In the genomic region with DNA sequence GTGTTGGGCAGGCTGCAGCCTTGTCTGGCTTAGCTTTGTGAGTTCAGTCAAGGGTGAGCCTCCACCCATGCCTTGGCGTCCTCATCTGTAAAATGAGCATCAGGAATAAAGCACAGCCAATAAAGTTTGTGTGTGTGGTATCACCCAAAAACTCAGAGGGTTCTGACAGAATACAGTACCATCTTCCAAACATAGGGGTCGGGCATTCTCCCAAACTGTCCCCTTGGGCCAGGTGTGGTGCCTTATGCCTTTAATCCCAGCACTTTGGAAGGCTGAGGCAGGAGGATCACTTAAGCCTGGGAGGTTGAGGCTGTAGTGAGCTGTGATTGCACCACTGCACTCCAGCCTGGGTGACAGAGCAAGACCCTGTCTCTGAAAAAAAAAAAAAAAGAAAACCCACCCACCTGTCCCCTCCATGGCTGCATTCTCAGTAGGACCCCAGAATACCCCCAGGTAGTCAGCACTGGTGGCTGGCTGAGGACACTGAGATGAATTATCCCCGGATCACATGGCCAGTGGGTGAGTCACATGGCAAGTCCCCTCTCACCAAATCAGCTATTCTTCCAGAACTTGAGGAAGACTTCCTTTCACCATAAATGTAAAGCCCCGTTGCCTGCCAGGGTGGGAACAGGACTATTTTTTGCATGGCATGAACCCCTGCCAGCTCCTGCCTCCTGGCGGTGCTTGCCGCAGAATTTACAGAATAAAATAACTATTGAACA, we compare ENCODE assay signal across 16 cellular contexts. TPM values are rescaled to one million over a fixed set of nuclear protein-coding genes. Genes with fewer than 3 reads are reported as not detected.
DNase-seq lines count a peak whose midpoint lies in the region; FAIRE-seq and TF ChIP-seq lines count a peak whose summit lies in the region.
"Had no signal": no experiment of that assay in that cellular context is flagged by ENCODE, and none has a peak within 500 bp of the region (broad histone marks: within the 10 kb centered on the region; RNA-seq: fewer than 3 reads in every experiment).

No MANE protein-coding gene starts in this region.

- no peak for FAIRE-seq in astrocyte (lab: Jason Lieb, UNC)
- FAIRE-seq: GM12891, keratinocyte had no signal

- no peak overlapping the region for H3K23ac ChIP-seq in H9 (ENCODE audit: insufficient read length, low read depth, low read length)

- H3K4ac ChIP-seq in H9 (ENCODE audit: low read depth, low read length): no peak overlapping the region

- H3T11ph ChIP-seq in H9 (ENCODE audit: low read length): no peak overlapping the region

- no peaks in the 10 kb centered on the region for H3K79me1 ChIP-seq in H9 (ENCODE audit: insufficient read depth, low read depth, low read length, poor library complexity, severe bottlenecking)

- H3K4me2 ChIP-seq in H9 (ENCODE audit: insufficient read depth, insufficient read length, low read length) (no peak overlapping the region), astrocyte (ENCODE audit: low read length) (no peak overlapping the region), neural progenitor cell (peak overlapping the region; percentile 40)

- no peak overlapping the region for H3K56ac ChIP-seq in H9 (ENCODE audit: insufficient read length, low read depth, low read length)

- H3K4me1 Mint-ChIP-seq in T-helper 1 cell treated with Interleukin-12 subunit alpha and Interleukin-12 subunit beta and Interleukin-4 antibody, amounts not matched to agents 30 μg/mL and 1 μg/mL, for 36 hours (ENCODE audit: low read depth): peaks cover 39% of the 10 kb centered on the region
- peaks cover 13 to 17% of the 10 kb centered on the region in 2 experiments for H3K4me1 Mint-ChIP-seq in H9
- H3K4me1 Mint-ChIP-seq in astrocyte (ENCODE audit: low read depth, unreplicated experiment): peaks cover 2% of the 10 kb centered on the region
- H3K4me1 Mint-ChIP-seq in neural progenitor cell: peaks cover 27% of the 10 kb centered on the region

- H3K4me3 Mint-ChIP-seq in T-helper 1 cell treated with Interleukin-12 subunit alpha and Interleukin-12 subunit beta and Interleukin-4 antibody, amounts not matched to agents 30 μg/mL and 1 μg/mL, for 36 hours: peak overlapping the region; percentile 71
- no peak overlapping the region for H3K4me3 Mint-ChIP-seq in H9
- no peak overlapping the region for H3K4me3 Mint-ChIP-seq in astrocyte (ENCODE audit: unreplicated experiment)
- peak overlapping the region; percentile 38 for H3K4me3 Mint-ChIP-seq in neural progenitor cell

- H3K27me3 ChIP-seq in H9 (ENCODE audit: insufficient read depth, low read length): no peaks in the 10 kb centered on the region
- no peaks in the 10 kb centered on the region for H3K27me3 ChIP-seq in astrocyte (ENCODE audit: insufficient read depth, low read length)
- no peaks in the 10 kb centered on the region for H3K27me3 ChIP-seq in neural progenitor cell
- no peaks in the 10 kb centered on the region for H3K27me3 ChIP-seq in adrenal gland

- H3K4me1 ChIP-seq in H9 (ENCODE audit: insufficient read depth, low read length) (no peaks in the 10 kb centered on the region), astrocyte (ENCODE audit: insufficient read depth, low read length) (peaks cover 4% of the 10 kb centered on the region), neural progenitor cell (peaks cover 7% of the 10 kb centered on the region), adrenal gland (replicated peaks in 1 of 2) (no peaks in the 10 kb centered on the region)
- H3K4me1 ChIP-seq: gastroesophageal sphincter had no signal

- H3F3A ChIP-seq in neural progenitor cell (ENCODE audit: low read depth): peaks cover 21% of the 10 kb centered on the region

- no peak overlapping the region for H4K8ac ChIP-seq in H9 (replicated peaks; ENCODE audit: insufficient read length, low read depth, low read length)

- H3K9me3 ChIP-seq in H9 (ENCODE audit: control insufficient read depth, low read depth, low read length): no peaks in the 10 kb centered on the region
- no peaks in the 10 kb centered on the region for H3K9me3 ChIP-seq in astrocyte (ENCODE audit: insufficient read depth, low read depth, low read length)
- H3K9me3 ChIP-seq in neural progenitor cell (ENCODE audit: low read depth): no peaks in the 10 kb centered on the region
- no peaks in the 10 kb centered on the region for H3K9me3 ChIP-seq in adrenal gland (replicated peaks in 1 of 3)
- H3K9me3 ChIP-seq: gastroesophageal sphincter had no signal

- H4K20me1 ChIP-seq in H9 (ENCODE audit: control insufficient read depth, insufficient read depth, insufficient read length) (no peaks in the 10 kb centered on the region), astrocyte (ENCODE audit: insufficient read depth, low read length) (no peaks in the 10 kb centered on the region), neural progenitor cell (ENCODE audit: low read depth) (no peaks in the 10 kb centered on the region)

- H4K91ac ChIP-seq in H9 (ENCODE audit: insufficient read length, low read depth, low read length): no peak overlapping the region

- DNase-seq in T-helper 1 cell (no peak), H9 (no peak), astrocyte (ENCODE audit: low read depth) (no peak), neural progenitor cell (ENCODE audit: low spot score) (no peak), adrenal gland (no peak), SK-N-DZ (ENCODE audit: low spot score) (no peak)
- no peak for DNase-seq in stimulated activated CD4-positive, alpha-beta T cell treated with anti-CD3 and anti-CD28 coated beads, Interleukin-4, amount 100 ng/mL, for 4 hours
- DNase-seq: MV-4-11, naive B cell, PC-3, trophoblast cell had no signal

- H3K4me3 ChIP-seq in astrocyte (ENCODE audit: insufficient read depth, low read depth, low read length) (no peak overlapping the region), neural progenitor cell (no peak overlapping the region), adrenal gland (no peak overlapping the region)
- H3K4me3 ChIP-seq: gastroesophageal sphincter had no signal

- H3K9ac ChIP-seq in H9 (ENCODE audit: extremely low read depth, insufficient read length, low read length) (no peak overlapping the region), astrocyte (ENCODE audit: low read length) (no peak overlapping the region), neural progenitor cell (no peak overlapping the region)

- no peaks in the 10 kb centered on the region for H3K27me3 Mint-ChIP-seq in T-helper 1 cell treated with Interleukin-12 subunit alpha and Interleukin-12 subunit beta and Interleukin-4 antibody, amounts not matched to agents 30 μg/mL and 1 μg/mL, for 36 hours (ENCODE audit: low read depth)
- H3K27me3 Mint-ChIP-seq in H9 (ENCODE audit: low read depth) (no peaks in the 10 kb centered on the region; the same call in 1 of the 2 replicates), astrocyte (ENCODE audit: low read depth, unreplicated experiment) (peaks cover 18% of the 10 kb centered on the region), neural progenitor cell (ENCODE audit: insufficient read depth, low read depth) (peaks cover 13% of the 10 kb centered on the region)

- H3K27ac Mint-ChIP-seq in T-helper 1 cell treated with Interleukin-12 subunit alpha and Interleukin-12 subunit beta and Interleukin-4 antibody, amounts not matched to agents 30 μg/mL and 1 μg/mL, for 36 hours: peak overlapping the region; percentile 73
- H3K27ac Mint-ChIP-seq in H9: peak overlapping the region in 2 of 3 experiments; percentile 81 to 84; a peak in 2 of 7 replicates
- H3K27ac Mint-ChIP-seq in astrocyte (ENCODE audit: unreplicated experiment): peak overlapping the region; percentile 66
- H3K27ac Mint-ChIP-seq in neural progenitor cell: peak overlapping the region; percentile 18

- H2BK15ac ChIP-seq in H9 (ENCODE audit: low read depth, low read length): no peak overlapping the region

- no peaks in the 10 kb centered on the region for H3K9me3 Mint-ChIP-seq in T-helper 1 cell treated with Interleukin-12 subunit alpha and Interleukin-12 subunit beta and Interleukin-4 antibody, amounts not matched to agents 30 μg/mL and 1 μg/mL, for 36 hours
- H3K9me3 Mint-ChIP-seq in H9: no peaks in the 10 kb centered on the region
- peaks cover 2% of the 10 kb centered on the region for H3K9me3 Mint-ChIP-seq in astrocyte (ENCODE audit: unreplicated experiment)
- H3K9me3 Mint-ChIP-seq in neural progenitor cell: no peaks in the 10 kb centered on the region
- H3K9me3 Mint-ChIP-seq: naive B cell had no signal

- H2AK5ac ChIP-seq in H9 (ENCODE audit: insufficient read length, low read length): no peak overlapping the region

- no CpG with 5 or more reads among the region's 6 CpGs for WGBS in H9 (ENCODE audit: extremely low coverage, insufficient read length, low lambda C conversion rate)
- WGBS in adrenal gland, 4 donors: 71 to 81% (median 74%) methylated on average over 5 to 6 of the region's 6 CpGs

- H2BK20ac ChIP-seq in H9 (ENCODE audit: low read depth, low read length, poor library complexity, severe bottlenecking): no peak overlapping the region

- H2AFZ ChIP-seq in H9 (ENCODE audit: low read length) (no peak overlapping the region), astrocyte (ENCODE audit: low read depth, low read length) (peak overlapping the region; percentile 9), neural progenitor cell (replicated peaks) (no peak overlapping the region)

- H3K36me3 ChIP-seq in astrocyte (ENCODE audit: insufficient read depth, low read length) (no peaks in the 10 kb centered on the region), neural progenitor cell (no peaks in the 10 kb centered on the region), adrenal gland (replicated peaks in 1 of 2) (no peaks in the 10 kb centered on the region)
- H3K36me3 ChIP-seq: gastroesophageal sphincter had no signal

- no peak overlapping the region for H3K27ac ChIP-seq in H9 (ENCODE audit: insufficient read length, low read depth, low read length)
- no peak overlapping the region for H3K27ac ChIP-seq in astrocyte (ENCODE audit: low read depth, low read length)
- H3K27ac ChIP-seq in neural progenitor cell: peak overlapping the region; percentile 65
- H3K27ac ChIP-seq in adrenal gland: no peak overlapping the region
- H3K27ac ChIP-seq: gastroesophageal sphincter, HL-60 had no signal

- TF ChIP-seq POLR2A in adrenal gland (IDR thresholded peaks at IDR 0.05): no peak

- peak; percentile 30; the same call in 1 of the 3 replicates for TF ChIP-seq CTCF in H9 (conservative IDR thresholded peaks at IDR 0.05)
- no peak for TF ChIP-seq CTCF in astrocyte (IDR thresholded peaks at IDR 0.05; ENCODE audit: insufficient read depth, low read depth, low read length)
- TF ChIP-seq CTCF in neural progenitor cell (IDR thresholded peaks at IDR 0.05): no peak
- TF ChIP-seq CTCF in adrenal gland (IDR thresholded peaks at IDR 0.05): no peak

- H2BK5ac ChIP-seq in H9 (ENCODE audit: insufficient read length, low read length): no peak overlapping the region

- no peak overlapping the region for H2BK12ac ChIP-seq in H9 (ENCODE audit: insufficient read length, low read depth, low read length)

- H3K79me2 ChIP-seq in H9 (ENCODE audit: insufficient read depth, low read length) (no peaks in the 10 kb centered on the region), astrocyte (ENCODE audit: insufficient read depth, low read length) (no peaks in the 10 kb centered on the region), neural progenitor cell (ENCODE audit: low read depth) (no peaks in the 10 kb centered on the region)

- H3K14ac ChIP-seq in H9 (ENCODE audit: insufficient read depth, low read length): no peak overlapping the region

- no peaks in the 10 kb centered on the region for H3K36me3 Mint-ChIP-seq in T-helper 1 cell treated with Interleukin-12 subunit alpha and Interleukin-12 subunit beta and Interleukin-4 antibody, amounts not matched to agents 30 μg/mL and 1 μg/mL, for 36 hours (ENCODE audit: low read depth)
- H3K36me3 Mint-ChIP-seq in H9 (ENCODE audit: insufficient read depth in 1 of 3, low read depth in 3 of 3) (no peaks in the 10 kb centered on the region; a peak in 1 of 7 replicates), astrocyte (ENCODE audit: low read depth, unreplicated experiment) (no peaks in the 10 kb centered on the region), neural progenitor cell (no peaks in the 10 kb centered on the region)
- H3K36me3 Mint-ChIP-seq: naive B cell had no signal

- intact Hi-C loops in adrenal gland (cut with DNase I): no loop called here

- H3K23me2 ChIP-seq in H9 (ENCODE audit: insufficient read length, low read depth, low read length, poor library complexity, severe bottlenecking): no peaks in the 10 kb centered on the region

- H3K18ac ChIP-seq in H9 (ENCODE audit: insufficient read length, low read depth, low read length): no peak overlapping the region

- H2BK120ac ChIP-seq in H9 (ENCODE audit: low read depth, low read length, poor library complexity, severe bottlenecking): no peak overlapping the region

- H4K5ac ChIP-seq in H9 (ENCODE audit: insufficient read length, low read depth, low read length): no peak overlapping the region

RNA-seq across cellular contexts. Expression of a gene that starts 18.6 kb away (rescaled TPM):
- total RNA-seq in H9 (2021): 51.4 and 53.6 TPM in 2 replicates
- 52.3 and 60.6 TPM in 2 replicates for total RNA-seq in astrocyte
- total RNA-seq in neural progenitor cell (ENCODE audit: low replicate concordance): 41.0 and 77.8 TPM in 2 replicates
- 100 to 1,000 TPM in 1 of 8 donors, 10 to 100 TPM in 7; 65.4 to 103 (median 71.3) TPM for total RNA-seq in adrenal gland
- 100 to 1,000 TPM in 1 of 3 donors, 10 to 100 TPM in 2; 79.9 to 134 (median 85.5) TPM for polyA plus RNA-seq in adrenal gland
- polyA plus RNA-seq in SK-N-DZ (2014; cell fraction: cytosol; rRNA removed): 48.4 and 60.7 TPM in 2 replicates
- polyA plus RNA-seq in SK-N-DZ (2014; cell fraction: nucleus; rRNA removed): 44.6 and 56.1 TPM in 2 replicates

RNA-seq across cellular contexts. Expression of a gene that starts 40.6 kb away (rescaled TPM):
- total RNA-seq in H9 (2021) (4.9 and 5.0 TPM in 2 replicates), astrocyte (10.8 and 13.1 TPM in 2 replicates), neural progenitor cell (ENCODE audit: low replicate concordance) (1.2 and 1.4 TPM in 2 replicates), adrenal gland (10 to 100 TPM in 3 of 8 donors, 1 to 10 TPM in 5; 1.7 to 23.1 (median 6.9) TPM)
- polyA plus RNA-seq in adrenal gland: 1 to 10 TPM in 2 of 3 donors, under 1 TPM in 1; 0.62 to 9.5 (median 7.9) TPM
- 3.3 and 4.2 TPM in 2 replicates for polyA plus RNA-seq in SK-N-DZ (2014; cell fraction: cytosol; rRNA removed)
- 2.6 and 3.7 TPM in 2 replicates for polyA plus RNA-seq in SK-N-DZ (2014; cell fraction: nucleus; rRNA removed)

Comparison
In these comparisons a context has a peak if more than half of its experiments do, and no peak if none do; other contexts are left out.
1. H3K27ac Mint-ChIP-seq: peak in every context shown above with its lines; median percentile 82 in H9; 73 in T-helper 1 cell treated with Interleukin-12 subunit alpha and Interleukin-12 subunit beta and Interleukin-4 antibody, amounts not matched to agents 30 μg/mL and 1 μg/mL, for 36 hours; 66 in astrocyte; 18 in neural progenitor cell.
2. H3K4me3 Mint-ChIP-seq: peak in T-helper 1 cell treated with Interleukin-12 subunit alpha and Interleukin-12 subunit beta and Interleukin-4 antibody, amounts not matched to agents 30 μg/mL and 1 μg/mL, for 36 hours (single experiment) and neural progenitor cell (single experiment); none in H9 (0 of 2) and astrocyte (single experiment).